ENCODE assay signal across 1 cellular context in genomic region chr7:45919231-45919825, GRCh38.
TF ChIP-seq lines count a peak whose summit lies in the region.

No MANE protein-coding gene starts in this region.

TF ChIP-seq in SK-N-SH, 30 proteins besides CTCF, POLR2A, EP300 and RAD21 (continued from another document):
- TF ChIP-seq MAX (IDR thresholded peaks at IDR 0.05; ENCODE audit: low read depth), result no peak
- no peak for TF ChIP-seq USF1 (IDR thresholded peaks at IDR 0.05; ENCODE audit: borderline replicate concordance, low read depth)
- no peak for TF ChIP-seq FOSL2 (IDR thresholded peaks at IDR 0.05; ENCODE audit: borderline replicate concordance, low read depth)
